In genomic region chr14:86237733-86238132, GRCh38 we compare ENCODE assay signal across 25 cellular contexts.
A peak's percentile ranks its signal among the peaks of the same experiment; 100 is the strongest.
DNase-seq lines count a peak whose midpoint lies in the region; ATAC-seq and TF ChIP-seq lines count a peak whose summit lies in the region.
"Had no signal": no experiment of that assay in that cellular context is flagged by ENCODE, and none has a peak within 500 bp of the region (broad histone marks: within the 10 kb centered on the region; RNA-seq: fewer than 3 reads in every experiment).

No MANE protein-coding gene starts in this region.

- H4K20me1 ChIP-seq in H9 (ENCODE audit: control insufficient read depth, insufficient read depth, insufficient read length): no peaks in the 10 kb centered on the region

- no peak overlapping the region for H3T11ph ChIP-seq in H9 (ENCODE audit: low read length)

- no peak overlapping the region for H3K18ac ChIP-seq in H9 (ENCODE audit: insufficient read length, low read depth, low read length)

- H3K23me2 ChIP-seq in H9 (ENCODE audit: insufficient read length, low read depth, low read length, poor library complexity, severe bottlenecking): no peaks in the 10 kb centered on the region

- peak overlapping the region in 2 of 3 experiments; percentile 3 to 74; a peak in 3 of 7 replicates for H3K27ac Mint-ChIP-seq in H9
- H3K27ac Mint-ChIP-seq: CD14-positive monocyte, IgD-negative memory B cell had no signal

- no peak overlapping the region for H2BK20ac ChIP-seq in H9 (ENCODE audit: low read depth, low read length, poor library complexity, severe bottlenecking)

- H3K4me3 Mint-ChIP-seq in H9: no peak overlapping the region; a peak in 2 of 5 replicates
- H3K4me3 Mint-ChIP-seq: CD14-positive monocyte, IgD-negative memory B cell had no signal

- H2AFZ ChIP-seq in H9 (ENCODE audit: low read length): peak overlapping the region; percentile 14

- H3K36me3 Mint-ChIP-seq in H9 (ENCODE audit: insufficient read depth in 1 of 3, low read depth in 3 of 3): peaks cover 0 to 5% (median 3%) of the 10 kb centered on the region in 3 experiments; a peak in 2 of 7 replicates
- H3K36me3 Mint-ChIP-seq: CD14-positive monocyte, IgD-negative memory B cell had no signal

- H3K4me2 ChIP-seq in H9 (ENCODE audit: insufficient read depth, insufficient read length, low read length): no peak overlapping the region

- no peaks in the 10 kb centered on the region for H3K36me3 ChIP-seq in iPS-20b (ENCODE audit: insufficient read depth, low read depth, low read length)
- H3K36me3 ChIP-seq in gastroesophageal sphincter: no peaks in the 10 kb centered on the region
- H3K36me3 ChIP-seq: MG63 had no signal

- no peak for TF ChIP-seq EP300 in gastroesophageal sphincter (IDR thresholded peaks at IDR 0.05)

- no peak for TF ChIP-seq POLR2A in gastroesophageal sphincter (IDR thresholded peaks at IDR 0.05)

- H3K79me1 ChIP-seq in H9 (ENCODE audit: insufficient read depth, low read depth, low read length, poor library complexity, severe bottlenecking): no peaks in the 10 kb centered on the region

- DNase-seq in H9 (no peak), OCI-M1 (lab: John Stamatoyannopoulos, UW) (peak; percentile 40), KBM-7 (no peak), H4 (ENCODE audit: low spot score) (no peak)
- DNase-seq: AML-193; DMS79; GDM1; Kasumi-1; MG63; NCI-H1092 treated with DMSO at 0.1 percent for 48 hours; NCI-H146; NCI-H2029 treated with DMSO at 0.1 percent for 48 hours; NCI-H2171; NCI-H446 treated with DMSO at 0.1 percent for 48 hours; NK-92 treated with Interleukin-12 subunit alpha and Interleukin-12 subunit beta, amount 100 ng/mL, for 24 hours; SIG-M5; T-helper 1 cell had no signal

- H3K9me3 ChIP-seq in H9 (ENCODE audit: control insufficient read depth, low read depth, low read length) (no peaks in the 10 kb centered on the region), iPS-20b (ENCODE audit: insufficient read depth, low read depth, low read length) (no peaks in the 10 kb centered on the region), gastroesophageal sphincter (peaks cover 0 to 8% (median 0%) of the 10 kb centered on the region in 3 donors)
- H3K9me3 ChIP-seq: MG63 had no signal

- H4K5ac ChIP-seq in H9 (ENCODE audit: insufficient read length, low read depth, low read length): no peak overlapping the region

- no peak overlapping the region for H2AK5ac ChIP-seq in H9 (ENCODE audit: insufficient read length, low read length)

- H3K4me1 ChIP-seq in H9 (ENCODE audit: insufficient read depth, low read length) (no peaks in the 10 kb centered on the region), iPS-20b (ENCODE audit: insufficient read depth, low read length) (peaks cover 9% of the 10 kb centered on the region; the same call in 1 of the 2 replicates), gastroesophageal sphincter (no peaks in the 10 kb centered on the region)

- TF ChIP-seq CTCF in H9 (conservative IDR thresholded peaks at IDR 0.05) (no peak), gastroesophageal sphincter (IDR thresholded peaks at IDR 0.05) (no peak)

- no peak overlapping the region for H4K91ac ChIP-seq in H9 (ENCODE audit: insufficient read length, low read depth, low read length)

- H3K79me2 ChIP-seq in H9 (ENCODE audit: insufficient read depth, low read length): no peaks in the 10 kb centered on the region

- peaks cover 3 to 7% of the 10 kb centered on the region in 2 experiments; a peak in 4 of 5 replicates for H3K9me3 Mint-ChIP-seq in H9

- no peak overlapping the region for H3K9ac ChIP-seq in H9 (ENCODE audit: extremely low read depth, insufficient read length, low read length)
- H3K9ac ChIP-seq in iPS-20b (ENCODE audit: low read depth, low read length): 0 out of 2 replicates have a peak overlapping the region, but pooled peaks have one; percentile 20

- H3K4ac ChIP-seq in H9 (ENCODE audit: low read depth, low read length): no peak overlapping the region

- no peak overlapping the region for H2BK120ac ChIP-seq in H9 (ENCODE audit: low read depth, low read length, poor library complexity, severe bottlenecking)

- no peak overlapping the region for H3K4me3 ChIP-seq in iPS-20b (ENCODE audit: low read length)
- H3K4me3 ChIP-seq in gastroesophageal sphincter: no peak overlapping the region
- H3K4me3 ChIP-seq: MG63 had no signal

- no peak overlapping the region for H3K56ac ChIP-seq in H9 (ENCODE audit: insufficient read length, low read depth, low read length)

- H4K8ac ChIP-seq in H9 (replicated peaks; ENCODE audit: insufficient read length, low read depth, low read length): no peak overlapping the region

- peaks cover 9 to 13% of the 10 kb centered on the region in 2 experiments for H3K4me1 Mint-ChIP-seq in H9
- H3K4me1 Mint-ChIP-seq: CD14-positive monocyte had no signal

- no peak for ATAC-seq in HG02885 (IDR thresholded peaks at IDR 0.05; ENCODE audit: poor library complexity, unreplicated experiment)
- no peak for ATAC-seq in gastroesophageal sphincter
- ATAC-seq: HCT116, SK-N-SH treated with all-trans-retinoic acid at 6 μM for 48 hours had no signal

- H3K27me3 Mint-ChIP-seq in H9 (ENCODE audit: low read depth): no peaks in the 10 kb centered on the region
- H3K27me3 Mint-ChIP-seq: IgD-negative memory B cell had no signal

- no peak overlapping the region for H3K27ac ChIP-seq in H9 (ENCODE audit: insufficient read length, low read depth, low read length)
- H3K27ac ChIP-seq in iPS-20b (ENCODE audit: low read length): no peak overlapping the region
- no peak overlapping the region for H3K27ac ChIP-seq in gastroesophageal sphincter
- H3K27ac ChIP-seq: RWPE1 had no signal

- H2BK15ac ChIP-seq in H9 (ENCODE audit: low read depth, low read length): no peak overlapping the region

- H3K14ac ChIP-seq in H9 (ENCODE audit: insufficient read depth, low read length): no peak overlapping the region

- H2BK5ac ChIP-seq in H9 (ENCODE audit: insufficient read length, low read length): no peak overlapping the region

- no peak overlapping the region for H3K23ac ChIP-seq in H9 (ENCODE audit: insufficient read length, low read depth, low read length)

- no peaks in the 10 kb centered on the region for H3K27me3 ChIP-seq in H9 (ENCODE audit: insufficient read depth, low read length)
- H3K27me3 ChIP-seq in iPS-20b (ENCODE audit: insufficient read depth, low read length): no peaks in the 10 kb centered on the region
- no peaks in the 10 kb centered on the region for H3K27me3 ChIP-seq in gastroesophageal sphincter
- H3K27me3 ChIP-seq: MG63 had no signal

- WGBS in H9 (ENCODE audit: extremely low coverage, insufficient read length, low lambda C conversion rate): no CpG with 5 or more reads among the region's 4 CpGs
- WGBS in gastroesophageal sphincter (ENCODE audit: low coverage in 1 of 2), 2 donors: 69 to 79% methylated on average over 2 to 3 of the region's 4 CpGs

- in situ Hi-C loops in KBM-7 (cut with MboI; ENCODE audit: low pct_unique_long_range_greater_than_20kb, low sequenced_read_pairs): no loop called here

- H2BK12ac ChIP-seq in H9 (ENCODE audit: insufficient read length, low read depth, low read length): no peak overlapping the region
